In genomic region chr1:116360435-116361173, GRCh38 we compare ENCODE assay signal across 10 cellular contexts. TPM values are rescaled to one million over a fixed set of nuclear protein-coding genes. Genes with fewer than 3 reads are reported as not detected.
A peak's percentile ranks its signal among the peaks of the same experiment; 100 is the strongest.
DNase-seq lines count a peak whose midpoint lies in the region; ATAC-seq and TF ChIP-seq lines count a peak whose summit lies in the region.
"Had no signal": no experiment of that assay in that cellular context is flagged by ENCODE, and none has a peak within 500 bp of the region (broad histone marks: within the 10 kb centered on the region; RNA-seq: fewer than 3 reads in every experiment).

No MANE protein-coding gene starts in this region.

- intact Hi-C loops in CD14-positive monocyte (cut with micrococcal nuclease) (loop anchor here in 1 of 2 donors (10.0 kb wide), 1 partner anchor 64 kb away; no protein-coding TSS in a partner anchor), ascending aorta (cut with DNase I) (loop anchor here (2.0 kb wide), 1 partner anchor 124 kb away; no protein-coding TSS in a partner anchor), right lobe of liver (cut with DNase I) (loop anchor here in 1 of 2 donors (10.0 kb wide), 1 partner anchor 124 kb away; no protein-coding TSS in a partner anchor)

- no peak overlapping the region for H3K4me3 Mint-ChIP-seq in CD14-positive monocyte
- H3K4me3 Mint-ChIP-seq: activated CD8-positive, alpha-beta memory T cell treated with anti-CD3 and anti-CD28 coated beads, Interleukin-2, amount 10 ng/mL, durations not matched to agents 7 days and 5 days had no signal

- H3K4me1 ChIP-seq in ascending aorta (no peaks in the 10 kb centered on the region), right lobe of liver (peaks cover 0 to 5% (median 0%) of the 10 kb centered on the region in 4 donors)

- H3K36me3 ChIP-seq in ascending aorta (no peaks in the 10 kb centered on the region), right lobe of liver (no peaks in the 10 kb centered on the region)

- H3K27ac ChIP-seq in ascending aorta = no peak overlapping the region
- H3K27ac ChIP-seq in right lobe of liver = no peak overlapping the region
- H3K27ac ChIP-seq: HL-60 had no signal

- H3K27me3 Mint-ChIP-seq in CD14-positive monocyte (ENCODE audit: low read depth in 3 of 3) = peaks cover 2 to 3% (median 3%) of the 10 kb centered on the region in 3 donors

- TF ChIP-seq POLR2A in right lobe of liver (IDR thresholded peaks at IDR 0.05) (no peak), GM18505 (IDR thresholded peaks at IDR 0.05; ENCODE audit: borderline replicate concordance, extremely low read depth, insufficient read depth, insufficient read length) (no peak)

- no peak overlapping the region for H3K27ac Mint-ChIP-seq in CD14-positive monocyte
- H3K27ac Mint-ChIP-seq: activated CD8-positive, alpha-beta memory T cell treated with anti-CD3 and anti-CD28 coated beads, Interleukin-2, amount 10 ng/mL, durations not matched to agents 7 days and 5 days had no signal

- peak; percentile 42 for TF ChIP-seq CTCF in CD14-positive monocyte (IDR thresholded peaks at IDR 0.05)
- TF ChIP-seq CTCF in ascending aorta (IDR thresholded peaks at IDR 0.05) = peak in 2 of 3 experiments; percentile 22 to 54
- TF ChIP-seq CTCF in right lobe of liver (IDR thresholded peaks at IDR 0.05) = peak; percentile 39 to 56 (median 50)

- H3K9me3 Mint-ChIP-seq in CD14-positive monocyte = peaks cover 0 to 2% (median 0%) of the 10 kb centered on the region in 7 donors

- ATAC-seq in right lobe of liver = peak; percentile 60 to 75 (median 72)
- no peak for ATAC-seq in HG03159 (IDR thresholded peaks at IDR 0.05; ENCODE audit: unreplicated experiment)
- no peak for ATAC-seq in GM18505 (IDR thresholded peaks at IDR 0.05; ENCODE audit: unreplicated experiment)
- ATAC-seq: activated CD8-positive, alpha-beta memory T cell treated with anti-CD3 and anti-CD28 coated beads, Interleukin-2, amount 10 ng/mL, durations not matched to agents 7 days and 5 days had no signal

- H3K27me3 ChIP-seq in ascending aorta = no peaks in the 10 kb centered on the region
- H3K27me3 ChIP-seq in right lobe of liver = no peaks in the 10 kb centered on the region

- DNase-seq in CD14-positive monocyte (ENCODE audit: low spot score) = no peak
- DNase-seq in HT-29 (ENCODE audit: low spot score) = peak; percentile 41
- DNase-seq in ascending aorta (ENCODE audit: low spot score in 2 of 2) = no peak
- no peak for DNase-seq in right lobe of liver
- no peak for DNase-seq in NCI-H1092 treated with DMSO at 0.1 percent for 48 hours (lab: John Stamatoyannopoulos, UW)
- no peak for DNase-seq in hippocampal formation (lab: John Stamatoyannopoulos, UW)
- DNase-seq: activated CD8-positive, alpha-beta memory T cell treated with anti-CD3 and anti-CD28 coated beads, Interleukin-2, amount 10 ng/mL, durations not matched to agents 7 days and 5 days had no signal

- 47% methylated on average over 2 of the region's 2 CpGs for WGBS in right lobe of liver (ENCODE audit: insufficient coverage, low coverage, low lambda C conversion rate, missing lambda C conversion rate)

- H3K4me1 Mint-ChIP-seq in CD14-positive monocyte = peaks cover 8% of the 10 kb centered on the region

- no peak overlapping the region for H3K4me3 ChIP-seq in ascending aorta
- H3K4me3 ChIP-seq in right lobe of liver = no peak overlapping the region

- no peaks in the 10 kb centered on the region for H3K36me3 Mint-ChIP-seq in CD14-positive monocyte
- H3K36me3 Mint-ChIP-seq: activated CD8-positive, alpha-beta memory T cell treated with anti-CD3 and anti-CD28 coated beads, Interleukin-2, amount 10 ng/mL, durations not matched to agents 7 days and 5 days had no signal

- H3K9me3 ChIP-seq in ascending aorta (no peaks in the 10 kb centered on the region), right lobe of liver (no peaks in the 10 kb centered on the region)

RNA-seq across cellular contexts. Expression of gene ATP1A1, which starts 12.4 kb away (rescaled TPM):
- 10 to 100 TPM; 32.3 to 32.7 TPM for polyA plus RNA-seq in CD14-positive monocyte
- total RNA-seq in HT-29 (2014; rRNA removed; shearing (Covaris generic)) = 119 and 151 TPM in 2 replicates
- total RNA-seq in ascending aorta (255 TPM), right lobe of liver (100 to 1,000 TPM in 5 of 6 experiments, 10 to 100 TPM in 1; 83.6 to 153 (median 121) TPM)

Comparison
In these comparisons a context has a peak if more than half of its experiments do, and no peak if none do; other contexts are left out.
1. ATAC-seq: peak in right lobe of liver (4 of 4); none in HG03159 (single experiment) and GM18505 (single experiment).
2. Peak in every context shown above with its lines, with median percentiles within 50 percentile points of each other: CTCF ChIP-seq.